In genomic region chr7:18177815-18178660, GRCh38 we compare ENCODE assay signal across 8 cellular contexts.
DNase-seq lines count a peak whose midpoint lies in the region; ATAC-seq and TF ChIP-seq lines count a peak whose summit lies in the region.

No MANE protein-coding gene starts in this region.

- peaks cover 3% of the 10 kb centered on the region for H3K9me3 Mint-ChIP-seq in natural killer cell treated with Interleukin-12 subunit alpha and Interleukin-12 subunit beta and Interleukin-15 and Interleukin-18, amount 100 ng/mL, for 72 hours

- H3K36me3 ChIP-seq in GM06990 (ENCODE audit: control insufficient read depth, insufficient read depth, low read length): no peaks in the 10 kb centered on the region

- no peaks in the 10 kb centered on the region for H3K27me3 Mint-ChIP-seq in natural killer cell treated with Interleukin-12 subunit alpha and Interleukin-12 subunit beta and Interleukin-15 and Interleukin-18, amount 100 ng/mL, for 72 hours

- DNase-seq in GM06990 (ENCODE audit: extremely low read depth, insufficient read length) (peak; percentile 65), UCSD-AML1 (lab: John Stamatoyannopoulos, UW; ENCODE audit: unreplicated experiment) (peak; percentile 20), NCI-H446 (lab: John Stamatoyannopoulos, UW) (no peak), NCI-H1048 (lab: John Stamatoyannopoulos, UW) (no peak), NCI-H1092 (lab: John Stamatoyannopoulos, UW) (no peak)
- peak; percentile 61 for DNase-seq in natural killer cell treated with Interleukin-12 subunit alpha and Interleukin-12 subunit beta and Interleukin-15 and Interleukin-18, amount 100 ng/mL, for 72 hours (ENCODE audit: low spot score)

- H3K4me1 Mint-ChIP-seq in natural killer cell treated with Interleukin-12 subunit alpha and Interleukin-12 subunit beta and Interleukin-15 and Interleukin-18, amount 100 ng/mL, for 72 hours (ENCODE audit: low read depth in 2 of 2): peaks cover 31 to 33% of the 10 kb centered on the region in 2 donors

- H3K27me3 ChIP-seq in GM06990 (replicated peaks; ENCODE audit: control insufficient read depth, insufficient read depth, low read length): no peaks in the 10 kb centered on the region; the same call in 1 of the 2 replicates

- no peaks in the 10 kb centered on the region for H3K36me3 Mint-ChIP-seq in natural killer cell treated with Interleukin-12 subunit alpha and Interleukin-12 subunit beta and Interleukin-15 and Interleukin-18, amount 100 ng/mL, for 72 hours

- H3K4me3 ChIP-seq in GM06990 (replicated peaks; ENCODE audit: low read depth, low read length): no peak overlapping the region

- TF ChIP-seq CTCF in GM06990 (IDR thresholded peaks at IDR 0.05; ENCODE audit: insufficient read depth, low read length, poor library complexity, severe bottlenecking): no peak

- H3K4me3 Mint-ChIP-seq in natural killer cell treated with Interleukin-12 subunit alpha and Interleukin-12 subunit beta and Interleukin-15 and Interleukin-18, amount 100 ng/mL, for 72 hours: peak overlapping the region; percentile 59

- peak; percentile 83 for ATAC-seq in GM19463 (IDR thresholded peaks at IDR 0.05; ENCODE audit: unreplicated experiment)
- ATAC-seq in HG03457 (IDR thresholded peaks at IDR 0.05; ENCODE audit: unreplicated experiment): peak; percentile 82
- ATAC-seq in natural killer cell treated with Interleukin-12 subunit alpha and Interleukin-12 subunit beta and Interleukin-15 and Interleukin-18, amount 100 ng/mL, for 72 hours: peak; percentile 84 to 87

- peak overlapping the region; percentile 47 to 52 for H3K27ac Mint-ChIP-seq in natural killer cell treated with Interleukin-12 subunit alpha and Interleukin-12 subunit beta and Interleukin-15 and Interleukin-18, amount 100 ng/mL, for 72 hours

Comparison
In these comparisons a context has a peak if more than half of its experiments do, and no peak if none do; other contexts are left out.
1. DNase-seq: peak in GM06990 (single experiment), UCSD-AML1 (single experiment) and natural killer cell treated with Interleukin-12 subunit alpha and Interleukin-12 subunit beta and Interleukin-15 and Interleukin-18, amount 100 ng/mL, for 72 hours (single experiment); none in NCI-H446 (0 of 2), NCI-H1048 (single experiment) and NCI-H1092 (single experiment).
2. Peak in every context shown above with its lines, with median percentiles within 50 percentile points of each other: ATAC-seq.